8 cellular contexts compared by ENCODE assay signal in genomic region chr7:44581907-44582603, GRCh38. TPM values are rescaled to one million over a fixed set of nuclear protein-coding genes. Genes with fewer than 3 reads are reported as not detected.
DNase-seq lines count a peak whose midpoint lies in the region; TF ChIP-seq lines count a peak whose summit lies in the region.

TSS of gene TMED4 (minus strand) at chr7:44582231. CDS start at chr7:44582206, 25 bp downstream.

- DNase-seq in CMK (ENCODE audit: low read depth) (peak; percentile 95), GM20000 (ENCODE audit: low spot score) (peak; percentile 98), HT-29 (ENCODE audit: low spot score) (peak; percentile 100), NOMO-1 (lab: John Stamatoyannopoulos, UW; ENCODE audit: unreplicated experiment in 2 of 2) (peak; percentile 98 to 99), lung microvascular endothelial cell (ENCODE audit: low read depth in 2 of 2) (peak; percentile 99)
- DNase-seq in effector memory CD4-positive, alpha-beta T cell: peak; percentile 100
- peak; percentile 100 for DNase-seq in stimulated activated CD4-positive, alpha-beta T cell treated with anti-CD3 and anti-CD28 coated beads, TNF-alpha, amount 100 ng/mL, for 48 hours (ENCODE audit: low read depth in 3 of 3)

- no peak for TF ChIP-seq CTCF in GM20000 (IDR thresholded peaks at IDR 0.05; ENCODE audit: extremely low read depth, missing control alignments)

- H3K4me1 ChIP-seq in effector memory CD4-positive, alpha-beta T cell (ENCODE audit: control insufficient read depth, insufficient read depth, low read length, poor library complexity, severe bottlenecking): peaks cover 24% of the 10 kb centered on the region

- no peaks in the 10 kb centered on the region for H3K27me3 ChIP-seq in effector memory CD4-positive, alpha-beta T cell (replicated peaks; ENCODE audit: control insufficient read depth, insufficient read depth, low read length, poor library complexity, severe bottlenecking)

- H3K27ac ChIP-seq in effector memory CD4-positive, alpha-beta T cell (ENCODE audit: insufficient read depth, low read length, poor library complexity, severe bottlenecking): peak within 1 kb of the TSS; percentile 96

- H3K9me3 ChIP-seq in effector memory CD4-positive, alpha-beta T cell (ENCODE audit: control insufficient read depth, low read length): no peaks in the 10 kb centered on the region

- H3K4me3 ChIP-seq in effector memory CD4-positive, alpha-beta T cell (ENCODE audit: insufficient read depth, low read depth, low read length, poor library complexity, severe bottlenecking): peak within 1 kb of the TSS; percentile 63

- CTCF ChIA-PET in activated CD8-positive, alpha-beta memory T cell treated with anti-CD3 and anti-CD28 coated beads for 36 hours (lab: Charles Lee): interaction anchor here (1.0 to 2.1 kb wide), 6 partner anchors 8 to 265 kb away, joined by 3 to 8 read pairs (median 4); partner anchors contain the start of genes DDX56 and H2AZ2

- H3K36me3 ChIP-seq in effector memory CD4-positive, alpha-beta T cell (ENCODE audit: control insufficient read depth, insufficient read depth, low read length): peaks cover 25% of the 10 kb centered on the region

- POLR2A ChIA-PET in activated CD8-positive, alpha-beta memory T cell treated with anti-CD3 and anti-CD28 coated beads for 36 hours (lab: Charles Lee): interaction anchor here (0.6 to 2.3 kb wide), 10 partner anchors 9 to 417 kb away, joined by 3 to 18 read pairs (median 4); partner anchors contain the start of genes DDX56, H2AZ2 and OGDH

RNA-seq across cellular contexts. Expression of gene TMED4, which starts in this region (rescaled TPM):
- 119 and 134 TPM in 2 replicates for total RNA-seq in HT-29 (2014; rRNA removed; shearing (Covaris generic))
- 10 to 100 TPM; 78.8 to 82.0 TPM for total RNA-seq in activated CD8-positive, alpha-beta memory T cell treated with anti-CD3 and anti-CD28 coated beads for 36 hours
- 50.6 and 77.8 TPM in 2 replicates for total RNA-seq in lung microvascular endothelial cell

Comparison
In these comparisons a context has a peak if more than half of its experiments do, and no peak if none do; other contexts are left out.
1. Peak in every context shown above with its lines: DNase-seq, H3K4me3 ChIP-seq and H3K27ac ChIP-seq.